In the genomic region with DNA sequence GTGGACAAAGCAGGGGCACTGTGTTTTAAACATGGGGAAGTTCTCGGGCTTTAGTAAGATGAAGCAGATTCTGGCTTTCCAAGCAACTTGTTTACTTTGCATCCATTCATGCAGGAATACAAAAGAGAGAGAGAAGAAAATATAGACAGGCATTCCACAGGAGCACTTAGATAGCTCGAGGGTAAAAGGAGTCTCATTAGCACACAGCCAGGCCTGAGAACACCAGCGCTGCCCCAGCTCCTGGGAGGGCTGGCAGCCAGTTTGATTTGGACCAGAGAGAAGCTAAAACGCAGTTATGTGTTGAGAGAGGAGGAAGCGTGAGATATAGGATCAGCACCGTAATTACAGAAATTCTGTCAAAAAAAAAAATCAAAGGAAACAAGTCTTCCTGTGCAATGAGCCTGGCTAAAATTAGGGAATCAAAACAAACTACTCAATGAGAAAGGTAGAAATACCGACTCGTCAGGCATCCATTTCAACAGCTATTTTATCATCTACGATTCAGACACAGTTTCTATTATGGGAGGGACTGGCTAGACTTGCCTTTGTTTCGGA, we compare ENCODE assay signal across 1 cellular context.
TF ChIP-seq lines count a peak whose summit lies in the region.

No MANE protein-coding gene starts in this region.

TF ChIP-seq in WTC11, 78 proteins besides CTCF, POLR2A, EP300 and RAD21 (continued from another document):
- TF ChIP-seq, protein P1, sequence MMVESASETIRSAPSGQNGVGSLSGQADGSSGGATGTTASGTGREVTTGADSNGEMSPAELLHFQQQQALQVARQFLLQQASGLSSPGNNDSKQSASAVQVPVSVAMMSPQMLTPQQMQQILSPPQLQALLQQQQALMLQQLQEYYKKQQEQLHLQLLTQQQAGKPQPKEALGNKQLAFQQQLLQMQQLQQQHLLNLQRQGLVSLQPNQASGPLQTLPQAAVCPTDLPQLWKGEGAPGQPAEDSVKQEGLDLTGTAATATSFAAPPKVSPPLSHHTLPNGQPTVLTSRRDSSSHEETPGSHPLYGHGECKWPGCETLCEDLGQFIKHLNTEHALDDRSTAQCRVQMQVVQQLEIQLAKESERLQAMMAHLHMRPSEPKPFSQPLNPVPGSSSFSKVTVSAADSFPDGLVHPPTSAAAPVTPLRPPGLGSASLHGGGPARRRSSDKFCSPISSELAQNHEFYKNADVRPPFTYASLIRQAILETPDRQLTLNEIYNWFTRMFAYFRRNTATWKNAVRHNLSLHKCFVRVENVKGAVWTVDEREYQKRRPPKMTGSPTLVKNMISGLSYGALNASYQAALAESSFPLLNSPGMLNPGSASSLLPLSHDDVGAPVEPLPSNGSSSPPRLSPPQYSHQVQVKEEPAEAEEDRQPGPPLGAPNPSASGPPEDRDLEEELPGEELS (CRISPR knock-in tag; IDR thresholded peaks at IDR 0.05) = no peak
